ENCODE assay signal across 27 cellular contexts in genomic region chr3:126870608-126871210, GRCh38.
DNase-seq lines count a peak whose midpoint lies in the region; ATAC-seq and TF ChIP-seq lines count a peak whose summit lies in the region.
"Had no signal": no experiment of that assay in that cellular context is flagged by ENCODE, and none has a peak within 500 bp of the region (broad histone marks: within the 10 kb centered on the region; RNA-seq: fewer than 3 reads in every experiment).

No MANE protein-coding gene starts in this region.

- H3K4me3 ChIP-seq in right atrium auricular region, result no peak overlapping the region
- H3K4me3 ChIP-seq: mucosa of descending colon, smooth muscle cell, thyroid gland had no signal

- POLR2A ChIA-PET in CD4-positive, alpha-beta T cell (lab: Charles Lee), result no interaction called here

- CTCF ChIA-PET in CD4-positive, alpha-beta T cell (lab: Charles Lee), result no interaction called here

- ATAC-seq in Right ventricle myocardium inferior, result peak; percentile 84
- ATAC-seq in CD4-positive, alpha-beta T cell (ENCODE audit: poor library complexity), result no peak
- ATAC-seq: left colon; mucosa of descending colon; stimulated activated memory B cell treated with anti-CD40 and anti-IgM and Interleukin-4, amounts not matched to agents 10 μg/mL and 1 μg/mL and 100 μg/mL, for 72 hours had no signal

- H3K9me3 ChIP-seq in right atrium auricular region, result no peaks in the 10 kb centered on the region
- H3K9me3 ChIP-seq in CD4-positive, alpha-beta T cell (ENCODE audit: control insufficient read depth, low read length), result no peaks in the 10 kb centered on the region
- H3K9me3 ChIP-seq: mucosa of descending colon, thyroid gland had no signal

- peak overlapping the region in 1 of 2 donors; percentile 37 for H3K27ac ChIP-seq in right atrium auricular region
- no peak overlapping the region for H3K27ac ChIP-seq in CD4-positive, alpha-beta T cell (ENCODE audit: low read depth, low read length)
- H3K27ac ChIP-seq: KMS-11, thyroid gland had no signal

- peaks cover 10% of the 10 kb centered on the region for H3K4me1 Mint-ChIP-seq in mesothelial cell of epicardium
- no peaks in the 10 kb centered on the region for H3K4me1 Mint-ChIP-seq in CD4-positive, alpha-beta T cell (ENCODE audit: low read depth)
- H3K4me1 Mint-ChIP-seq: activated naive CD4-positive, alpha-beta T cell treated with anti-CD3 and anti-CD28 coated beads, Interleukin-2, amount 50 U/mL, for 24 hours; B cell; neural crest cell; stimulated activated memory B cell treated with anti-CD40 and anti-IgM and Interleukin-4, amounts not matched to agents 10 μg/mL and 1 μg/mL and 100 μg/mL, for 72 hours had no signal

- no peaks in the 10 kb centered on the region for H3K27me3 Mint-ChIP-seq in mesothelial cell of epicardium (ENCODE audit: low read depth)
- H3K27me3 Mint-ChIP-seq in CD4-positive, alpha-beta T cell, result no peaks in the 10 kb centered on the region
- H3K27me3 Mint-ChIP-seq: activated naive CD4-positive, alpha-beta T cell treated with anti-CD3 and anti-CD28 coated beads, Interleukin-2, amount 50 U/mL, for 24 hours; B cell; stimulated activated memory B cell treated with anti-CD40 and anti-IgM and Interleukin-4, amounts not matched to agents 10 μg/mL and 1 μg/mL and 100 μg/mL, for 72 hours had no signal

- H3K27ac Mint-ChIP-seq in mesothelial cell of epicardium, result no peak overlapping the region
- no peak overlapping the region for H3K27ac Mint-ChIP-seq in CD4-positive, alpha-beta T cell
- H3K27ac Mint-ChIP-seq: activated naive CD4-positive, alpha-beta T cell treated with anti-CD3 and anti-CD28 coated beads, Interleukin-2, amount 50 U/mL, for 24 hours; B cell; HFFc6; stimulated activated memory B cell treated with anti-CD40 and anti-IgM and Interleukin-4, amounts not matched to agents 10 μg/mL and 1 μg/mL and 100 μg/mL, for 72 hours had no signal

- H3K36me3 Mint-ChIP-seq in mesothelial cell of epicardium, result peaks cover under 1% of the 10 kb centered on the region
- peaks cover 23% of the 10 kb centered on the region for H3K36me3 Mint-ChIP-seq in CD4-positive, alpha-beta T cell (ENCODE audit: low read depth)

- H3K4me1 ChIP-seq in right atrium auricular region, result no peaks in the 10 kb centered on the region

- H3K9me3 Mint-ChIP-seq in mesothelial cell of epicardium, result peaks cover under 1% of the 10 kb centered on the region
- no peaks in the 10 kb centered on the region for H3K9me3 Mint-ChIP-seq in CD4-positive, alpha-beta T cell
- H3K9me3 Mint-ChIP-seq: activated naive CD4-positive, alpha-beta T cell treated with anti-CD3 and anti-CD28 coated beads, Interleukin-2, amount 50 U/mL, for 24 hours; HFFc6; neural crest cell; stimulated activated memory B cell treated with anti-CD40 and anti-IgM and Interleukin-4, amounts not matched to agents 10 μg/mL and 1 μg/mL and 100 μg/mL, for 72 hours had no signal

- no peak overlapping the region for H3K4me3 Mint-ChIP-seq in mesothelial cell of epicardium
- H3K4me3 Mint-ChIP-seq in CD4-positive, alpha-beta T cell, result no peak overlapping the region
- H3K4me3 Mint-ChIP-seq: activated naive CD4-positive, alpha-beta T cell treated with anti-CD3 and anti-CD28 coated beads, Interleukin-2, amount 50 U/mL, for 24 hours; B cell; HFFc6; neural crest cell; stimulated activated memory B cell treated with anti-CD40 and anti-IgM and Interleukin-4, amounts not matched to agents 10 μg/mL and 1 μg/mL and 100 μg/mL, for 72 hours had no signal

- TF ChIP-seq CTCF in right atrium auricular region (IDR thresholded peaks at IDR 0.05) (no peak), mesothelial cell of epicardium (IDR thresholded peaks at IDR 0.05; ENCODE audit: unreplicated experiment) (no peak)
- no peak for TF ChIP-seq CTCF in CD4-positive, alpha-beta T cell (IDR thresholded peaks at IDR 0.05)

- H3K36me3 ChIP-seq in right atrium auricular region, result no peaks in the 10 kb centered on the region
- H3K36me3 ChIP-seq: thyroid gland had no signal

- H3K27me3 ChIP-seq in right atrium auricular region, result no peaks in the 10 kb centered on the region
- H3K27me3 ChIP-seq in CD4-positive, alpha-beta T cell (ENCODE audit: control insufficient read depth, insufficient read depth, low read length), result no peaks in the 10 kb centered on the region
- H3K27me3 ChIP-seq: thyroid gland had no signal

- intact Hi-C loops in Right ventricle myocardium inferior (cut with DNase I), result no loop called here
- intact Hi-C loops in CD4-positive, alpha-beta T cell (cut with DNase I, micrococcal nuclease), result no loop called here

- DNase-seq in Right ventricle myocardium inferior (ENCODE audit: missing footprints) (no peak), right atrium auricular region (ENCODE audit: low spot score) (no peak), globus pallidus (ENCODE audit: low spot score) (peak; percentile 26), pons (ENCODE audit: low spot score) (peak; percentile 43), mesothelial cell of epicardium (ENCODE audit: low spot score in 2 of 2, unreplicated experiment in 2 of 2) (no peak), NCI-H2196 (lab: John Stamatoyannopoulos, UW; ENCODE audit: unreplicated experiment) (no peak), MV-4-11 (lab: John Stamatoyannopoulos, UW) (no peak)
- no peak for DNase-seq in CD4-positive, alpha-beta T cell
- DNase-seq: 8988T; activated CD4-positive, alpha-beta T cell treated with anti-CD3 and anti-CD28 coated beads for 4 hours; COR-L47; DND-41; glutamatergic neuron; HFFc6; left colon; mucosa of descending colon; NCI-H187; NCI-H748 treated with DMSO at 0.1 percent for 48 hours; SHP77 treated with DMSO at 0.1 percent for 48 hours; T-helper 1 cell; thyroid gland had no signal

Comparison
In these comparisons a context has a peak if more than half of its experiments do, and no peak if none do; other contexts are left out.
1. DNase-seq: peak in globus pallidus (single experiment) and pons (single experiment); none in Right ventricle myocardium inferior (single experiment), right atrium auricular region (single experiment), mesothelial cell of epicardium (0 of 2), CD4-positive, alpha-beta T cell (0 of 10), NCI-H2196 (single experiment) and MV-4-11 (single experiment).